Comparison of ENCODE assay signal across 14 cellular contexts in genomic region chr12:25074113-25074512, GRCh38.
DNase-seq lines count a peak whose midpoint lies in the region; ATAC-seq and TF ChIP-seq lines count a peak whose summit lies in the region.
"Had no signal": no experiment of that assay in that cellular context is flagged by ENCODE, and none has a peak within 500 bp of the region (broad histone marks: within the 10 kb centered on the region; RNA-seq: fewer than 3 reads in every experiment).

No MANE protein-coding gene starts in this region.

- no peaks in the 10 kb centered on the region for H3K9me3 Mint-ChIP-seq in stimulated activated memory B cell treated with anti-CD40 and anti-IgM and Interleukin-4, amounts not matched to agents 10 μg/mL and 1 μg/mL and 100 μg/mL, for 72 hours

- peaks cover 35% of the 10 kb centered on the region for H4K20me1 ChIP-seq in DOHH2 (ENCODE audit: control insufficient read depth, insufficient read depth, low read depth, low read length)

- peak overlapping the region; percentile 16; the same call in 1 of the 2 replicates for H3K27ac ChIP-seq in DOHH2 (ENCODE audit: low read depth, low read length)
- no peak overlapping the region for H3K27ac ChIP-seq in left ventricle myocardium inferior (replicated peaks)

- H3K4me1 ChIP-seq in DOHH2 (ENCODE audit: control insufficient read depth, low read length) (peaks cover 69% of the 10 kb centered on the region), left ventricle myocardium inferior (peaks cover 11% of the 10 kb centered on the region)
- H3K4me1 ChIP-seq: BE2C had no signal

- peaks cover 74% of the 10 kb centered on the region for H3K4me1 Mint-ChIP-seq in stimulated activated memory B cell treated with anti-CD40 and anti-IgM and Interleukin-4, amounts not matched to agents 10 μg/mL and 1 μg/mL and 100 μg/mL, for 72 hours

- H3K27ac Mint-ChIP-seq in stimulated activated memory B cell treated with anti-CD40 and anti-IgM and Interleukin-4, amounts not matched to agents 10 μg/mL and 1 μg/mL and 100 μg/mL, for 72 hours, result peak overlapping the region; percentile 74

- no peak for TF ChIP-seq CTCF in DOHH2 (IDR thresholded peaks at IDR 0.05; ENCODE audit: low read depth, low read length, poor library complexity, severe bottlenecking)
- TF ChIP-seq CTCF in epithelial cell of esophagus (IDR thresholded peaks at IDR 0.05; ENCODE audit: insufficient read depth, low read depth, low read length, missing control alignments), result no peak
- TF ChIP-seq CTCF in left ventricle myocardium inferior (IDR thresholded peaks at IDR 0.05; ENCODE audit: borderline replicate concordance), result no peak

- no peak overlapping the region for H3K4me3 Mint-ChIP-seq in stimulated activated memory B cell treated with anti-CD40 and anti-IgM and Interleukin-4, amounts not matched to agents 10 μg/mL and 1 μg/mL and 100 μg/mL, for 72 hours

- H3K9me3 ChIP-seq in DOHH2 (ENCODE audit: control insufficient read depth, insufficient read depth, low read length), result no peaks in the 10 kb centered on the region
- no peaks in the 10 kb centered on the region for H3K9me3 ChIP-seq in left ventricle myocardium inferior (replicated peaks)
- H3K9me3 ChIP-seq: BE2C had no signal

- H3K79me2 ChIP-seq in DOHH2 (ENCODE audit: control insufficient read depth, low read length), result peaks cover 95% of the 10 kb centered on the region

- peaks cover 96% of the 10 kb centered on the region for H3K36me3 ChIP-seq in DOHH2 (ENCODE audit: control insufficient read depth, low read length)
- H3K36me3 ChIP-seq in left ventricle myocardium inferior, result no peaks in the 10 kb centered on the region
- H3K36me3 ChIP-seq: BE2C had no signal

- intact Hi-C loops in left ventricle myocardium inferior (cut with micrococcal nuclease), result no loop called here

- H3K36me3 Mint-ChIP-seq in stimulated activated memory B cell treated with anti-CD40 and anti-IgM and Interleukin-4, amounts not matched to agents 10 μg/mL and 1 μg/mL and 100 μg/mL, for 72 hours, result peaks cover 63% of the 10 kb centered on the region

- no peaks in the 10 kb centered on the region for H3K9me2 ChIP-seq in DOHH2 (replicated peaks; ENCODE audit: control insufficient read depth, low read length)

- H3K27me3 Mint-ChIP-seq in stimulated activated memory B cell treated with anti-CD40 and anti-IgM and Interleukin-4, amounts not matched to agents 10 μg/mL and 1 μg/mL and 100 μg/mL, for 72 hours, result no peaks in the 10 kb centered on the region

- peaks cover 93% of the 10 kb centered on the region for H3F3A ChIP-seq in DOHH2 (ENCODE audit: control insufficient read depth, insufficient read depth)

- no peak for ATAC-seq in stimulated activated memory B cell treated with anti-CD40 and anti-IgM and Interleukin-4, amounts not matched to agents 10 μg/mL and 1 μg/mL and 100 μg/mL, for 72 hours
- ATAC-seq in HG02571 (IDR thresholded peaks at IDR 0.05; ENCODE audit: unreplicated experiment), result no peak
- ATAC-seq: HepG2 had no signal

- H3K27me3 ChIP-seq in DOHH2 (ENCODE audit: control insufficient read depth, low read length) (no peaks in the 10 kb centered on the region), left ventricle myocardium inferior (ENCODE audit: low read depth) (no peaks in the 10 kb centered on the region)
- H3K27me3 ChIP-seq: BE2C had no signal

- H3K4me2 ChIP-seq in DOHH2 (ENCODE audit: low read length), result peak overlapping the region; percentile 2

- H3K4me3 ChIP-seq in DOHH2 (ENCODE audit: low read length), result no peak overlapping the region
- no peak overlapping the region for H3K4me3 ChIP-seq in epithelial cell of esophagus (ENCODE audit: low read length)
- no peak overlapping the region for H3K4me3 ChIP-seq in left ventricle myocardium inferior

- DNase-seq in NCI-H526 (lab: John Stamatoyannopoulos, UW) (peak; percentile 38 to 61), epithelial cell of esophagus (ENCODE audit: low read depth) (peak; percentile 77), left ventricle myocardium inferior (no peak), DMS79 (lab: John Stamatoyannopoulos, UW) (no peak)
- DNase-seq: BE2C, HCEC 1CT, NCI-H1105 treated with DMSO at 0.1 percent for 48 hours, NCI-H187 treated with DMSO at 0.1 percent for 48 hours, NCI-H524 treated with DMSO at 0.1 percent for 48 hours, RPMI8226 had no signal

Comparison
In these comparisons a context has a peak if more than half of its experiments do, and no peak if none do; other contexts are left out.
1. DNase-seq: peak in NCI-H526 (2 of 2) and epithelial cell of esophagus (single experiment); none in left ventricle myocardium inferior (single experiment) and DMS79 (single experiment).